9 cellular contexts compared by ENCODE assay signal in the genomic region with DNA sequence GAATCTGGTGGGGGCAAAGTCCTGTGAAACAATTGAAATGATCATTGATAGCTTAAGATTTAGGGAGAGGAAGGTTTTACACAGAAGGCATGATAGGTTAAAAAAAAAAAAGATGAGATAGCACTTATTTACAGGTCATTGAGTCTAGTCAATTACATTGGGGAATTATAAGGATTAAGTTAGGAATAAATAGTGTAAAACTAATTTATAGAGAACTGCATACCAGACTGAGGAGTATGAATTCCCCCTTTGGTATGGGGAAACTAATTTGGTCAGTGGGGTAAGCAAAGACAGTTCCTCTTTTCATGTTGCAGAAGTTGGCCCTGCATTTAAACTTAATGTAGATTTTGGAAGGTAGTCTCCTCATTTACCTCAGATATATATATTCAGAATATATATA. TPM values are rescaled to one million over a fixed set of nuclear protein-coding genes. Genes with fewer than 3 reads are reported as not detected.
DNase-seq lines count a peak whose midpoint lies in the region; ATAC-seq and TF ChIP-seq lines count a peak whose summit lies in the region.
"Had no signal": no experiment of that assay in that cellular context is flagged by ENCODE, and none has a peak within 500 bp of the region (broad histone marks: within the 10 kb centered on the region; RNA-seq: fewer than 3 reads in every experiment).

No MANE protein-coding gene starts in this region.

- H3K4me1 Mint-ChIP-seq in type B pancreatic cell (ENCODE audit: unreplicated experiment), result peaks cover 21% of the 10 kb centered on the region

- H3K36me3 Mint-ChIP-seq in type B pancreatic cell, result peaks cover 37% of the 10 kb centered on the region

- peak overlapping the region; percentile 42 for H3K4me3 Mint-ChIP-seq in type B pancreatic cell

- DNase-seq in cardiac muscle cell (ENCODE audit: low read depth in 1 of 2, low spot score in 1 of 2), result no peak
- DNase-seq in heart right ventricle, result no peak
- no peak for DNase-seq in type B pancreatic cell (ENCODE audit: extremely low spot score, unreplicated experiment)
- no peak for DNase-seq in NCI-H1417 (lab: John Stamatoyannopoulos, UW)
- DNase-seq in left colon, result no peak
- DNase-seq in posterior vena cava (ENCODE audit: low spot score), result no peak
- DNase-seq: aorta had no signal

- peak overlapping the region; percentile 40 for H3K4me2 ChIP-seq in SU-DHL-6 (ENCODE audit: low read depth, low read length, poor library complexity, severe bottlenecking)

- peaks cover 28% of the 10 kb centered on the region for H3K4me1 ChIP-seq in cardiac muscle cell (ENCODE audit: low read depth)
- H3K4me1 ChIP-seq in heart right ventricle, result peaks cover 3 to 80% (median 71%) of the 10 kb centered on the region in 9 donors

- H3K27me3 ChIP-seq in cardiac muscle cell (no peaks in the 10 kb centered on the region), heart right ventricle (no peaks in the 10 kb centered on the region), SU-DHL-6 (ENCODE audit: low read length) (no peaks in the 10 kb centered on the region)

- H3K9me3 Mint-ChIP-seq in type B pancreatic cell, result no peaks in the 10 kb centered on the region

- no peak for TF ChIP-seq CTCF in cardiac muscle cell (IDR thresholded peaks at IDR 0.05; ENCODE audit: low read depth, low read length)
- TF ChIP-seq CTCF in heart right ventricle (IDR thresholded peaks at IDR 0.05), result no peak
- TF ChIP-seq CTCF in SU-DHL-6 (IDR thresholded peaks at IDR 0.05; ENCODE audit: insufficient read depth, low read length, poor library complexity, severe bottlenecking), result no peak
- no peak for TF ChIP-seq CTCF in type B pancreatic cell (conservative IDR thresholded peaks at IDR 0.05)

- H3K27ac ChIP-seq in cardiac muscle cell (peak overlapping the region; percentile 42), heart right ventricle (peak overlapping the region in 2 of 10 donors; percentile 4 to 7), SU-DHL-6 (ENCODE audit: low read depth, low read length) (peak overlapping the region; percentile 39; the same call in 1 of the 2 replicates)

- H3K9ac ChIP-seq in SU-DHL-6 (ENCODE audit: low read length), result no peak overlapping the region

- H3K79me2 ChIP-seq in SU-DHL-6 (ENCODE audit: insufficient read depth, low read length), result peaks cover 91% of the 10 kb centered on the region

- H3K36me3 ChIP-seq in cardiac muscle cell (no peaks in the 10 kb centered on the region), heart right ventricle (peaks cover 0 to 38% (median 6%) of the 10 kb centered on the region in 9 donors), SU-DHL-6 (ENCODE audit: low read length) (peaks cover 32% of the 10 kb centered on the region)

- ATAC-seq in heart right ventricle (no peak), HG02973 (IDR thresholded peaks at IDR 0.05; ENCODE audit: unreplicated experiment) (peak; percentile 40), left colon (no peak)

- no peaks in the 10 kb centered on the region for H3K9me2 ChIP-seq in SU-DHL-6 (replicated peaks; ENCODE audit: insufficient read depth, low read length)

- H2AFZ ChIP-seq in SU-DHL-6 (ENCODE audit: low read depth, low read length, severe bottlenecking), result no peak overlapping the region

- peaks cover 37% of the 10 kb centered on the region for H3F3A ChIP-seq in SU-DHL-6 (ENCODE audit: insufficient read depth)

- intact Hi-C loops in heart right ventricle (cut with DNase I) (no loop called here), left colon (cut with DNase I, micrococcal nuclease) (no loop called here), posterior vena cava (cut with DNase I) (no loop called here)

- H3K9me3 ChIP-seq in cardiac muscle cell (ENCODE audit: low read depth), result no peaks in the 10 kb centered on the region
- H3K9me3 ChIP-seq in heart right ventricle, result peaks cover 0 to 5% (median 0%) of the 10 kb centered on the region in 11 donors
- H3K9me3 ChIP-seq in SU-DHL-6 (ENCODE audit: insufficient read depth, low read length), result no peaks in the 10 kb centered on the region

- no peak overlapping the region for H3K27ac Mint-ChIP-seq in type B pancreatic cell

- H4K20me1 ChIP-seq in SU-DHL-6 (ENCODE audit: low read depth, low read length), result peaks cover 37% of the 10 kb centered on the region

- no peaks in the 10 kb centered on the region for H3K27me3 Mint-ChIP-seq in type B pancreatic cell

- H3K4me3 ChIP-seq in cardiac muscle cell (no peak overlapping the region), heart right ventricle (no peak overlapping the region), SU-DHL-6 (ENCODE audit: insufficient read depth, low read length, poor library complexity, severe bottlenecking) (no peak overlapping the region)

RNA-seq across cellular contexts. Expression of a gene that starts 10.7 kb away (rescaled TPM):
- total RNA-seq in cardiac muscle cell, result 63.7 and 80.8 TPM in 2 replicates
- 35.2 and 45.7 TPM in 2 replicates for polyA plus RNA-seq in cardiac muscle cell
- 10 to 100 TPM; 40.8 to 73.5 (median 59.2) TPM for total RNA-seq in heart right ventricle
- 10 to 100 TPM; 17.1 to 29.4 TPM for polyA plus RNA-seq in heart right ventricle
- 160 and 211 TPM in 2 replicates for total RNA-seq in type B pancreatic cell (ENCODE audit: low replicate concordance)
- 10 to 100 TPM; 51.3 to 63.3 TPM for total RNA-seq in left colon
- total RNA-seq in posterior vena cava, result 100 to 1,000 TPM; 231 to 237 TPM
